17 cellular contexts compared by ENCODE assay signal in genomic region chr12:67354966-67355365, GRCh38.
DNase-seq lines count a peak whose midpoint lies in the region; ATAC-seq and TF ChIP-seq lines count a peak whose summit lies in the region.
"Had no signal": no experiment of that assay in that cellular context is flagged by ENCODE, and none has a peak within 500 bp of the region (broad histone marks: within the 10 kb centered on the region; RNA-seq: fewer than 3 reads in every experiment).

No MANE protein-coding gene starts in this region.

- H2AFZ ChIP-seq in SK-N-SH (ENCODE audit: low read depth) = peak overlapping the region; percentile 26; the same call in 1 of the 2 replicates

- H3K4me1 ChIP-seq in heart right ventricle = peaks cover 4 to 52% (median 37%) of the 10 kb centered on the region in 9 donors
- H3K4me1 ChIP-seq in SK-N-SH (ENCODE audit: control insufficient read depth in 1 of 2, insufficient read depth in 2 of 2, low read depth in 1 of 2, low read length in 1 of 2) = peaks cover 0 to 4% of the 10 kb centered on the region in 2 experiments; a peak in 1 of 4 replicates
- H3K4me1 ChIP-seq in thyroid gland = peaks cover 29 to 54% of the 10 kb centered on the region in 2 donors

- no peaks in the 10 kb centered on the region for H3K36me3 Mint-ChIP-seq in stimulated activated naive B cell treated with anti-CD40 and anti-IgM and Interleukin-4, amounts not matched to agents 10 μg/mL and 1 μg/mL and 100 μg/mL, for 72 hours
- peaks cover 3% of the 10 kb centered on the region for H3K36me3 Mint-ChIP-seq in T-helper 17 cell (ENCODE audit: low read depth)

- intact Hi-C loops in heart right ventricle (cut with DNase I) = loop anchor here (2.0 to 10.0 kb wide), 14 partner anchors 57 to 970 kb away; partner anchors contain the start of genes DYRK2 (in 1 of the 10) and IL26 (in 1 of the 10)
- intact Hi-C loops in left ventricle myocardium superior (cut with micrococcal nuclease) = loop anchor here (10.0 kb wide), 1 partner anchor 590 kb away; no protein-coding TSS in a partner anchor
- intact Hi-C loops in thyroid gland (cut with DNase I) = loop anchor here (5.0 kb wide), 1 partner anchor 587 kb away; no protein-coding TSS in a partner anchor

- H3K9me3 ChIP-seq in heart right ventricle (no peaks in the 10 kb centered on the region), SK-N-SH (no peaks in the 10 kb centered on the region), thyroid gland (no peaks in the 10 kb centered on the region), T-helper 17 cell (ENCODE audit: control insufficient read depth, low read length, poor library complexity, severe bottlenecking) (no peaks in the 10 kb centered on the region)
- H3K9me3 ChIP-seq: Caco-2, mucosa of descending colon, vagina had no signal

- no peaks in the 10 kb centered on the region for H3K27me3 ChIP-seq in heart right ventricle
- no peaks in the 10 kb centered on the region for H3K27me3 ChIP-seq in SK-N-SH (ENCODE audit: insufficient read depth)
- no peaks in the 10 kb centered on the region for H3K27me3 ChIP-seq in thyroid gland
- H3K27me3 ChIP-seq: vagina had no signal

- TF ChIP-seq RAD21 in SK-N-SH (IDR thresholded peaks at IDR 0.05; ENCODE audit: low read length) = no peak

- TF ChIP-seq EP300 in SK-N-SH (IDR thresholded peaks at IDR 0.05; ENCODE audit: borderline replicate concordance in 1 of 2, low read depth in 1 of 2, low read length in 1 of 2) = no peak

- peaks cover 9% of the 10 kb centered on the region for H3F3A ChIP-seq in SK-N-SH (replicated peaks; ENCODE audit: insufficient read depth)

- H3K4me3 ChIP-seq in heart right ventricle = no peak overlapping the region
- no peak overlapping the region for H3K4me3 ChIP-seq in SK-N-SH (ENCODE audit: low read depth in 2 of 2, low read length in 1 of 2)
- no peak overlapping the region for H3K4me3 ChIP-seq in thyroid gland (replicated peaks in 1 of 3)
- H3K4me3 ChIP-seq: mucosa of descending colon, vagina had no signal

- H3K9me2 ChIP-seq in SK-N-SH = no peaks in the 10 kb centered on the region; the same call in 1 of the 2 replicates

- DNase-seq in heart right ventricle (no peak), left ventricle myocardium superior (no peak), SK-N-SH (no peak), iris pigment epithelial cell (ENCODE audit: low read depth) (peak; percentile 15), thyroid gland (no peak), T-helper 17 cell (no peak)
- no peak for DNase-seq in stimulated activated naive B cell treated with anti-CD40 and anti-IgM and Interleukin-4, amounts not matched to agents 10 μg/mL and 1 μg/mL and 100 μg/mL, for 72 hours
- no peak for DNase-seq in activated T-cell treated with anti-CD3 and anti-CD28 coated beads, Interleukin-2, amount 50 U/mL, for 1 hour
- DNase-seq: Caco-2; glutamatergic neuron; kidney; mucosa of descending colon; NCI-H2227 treated with DMSO at 0.1 percent for 48 hours; posterior cingulate gyrus; stimulated activated naive CD8-positive, alpha-beta T cell treated with anti-CD3 and anti-CD28 coated beads, Interleukin-15, amount 100 ng/mL, for 72 hours; T1000 had no signal

- H3K79me2 ChIP-seq in SK-N-SH (ENCODE audit: insufficient read depth) = no peaks in the 10 kb centered on the region

- H3K9ac ChIP-seq in SK-N-SH = no peak overlapping the region

- peak overlapping the region; percentile 17; the same call in 1 of the 2 replicates for H3K4me2 ChIP-seq in SK-N-SH

- peaks cover 6 to 14% of the 10 kb centered on the region in 2 donors for H3K4me1 Mint-ChIP-seq in stimulated activated naive B cell treated with anti-CD40 and anti-IgM and Interleukin-4, amounts not matched to agents 10 μg/mL and 1 μg/mL and 100 μg/mL, for 72 hours
- peaks cover 9% of the 10 kb centered on the region for H3K4me1 Mint-ChIP-seq in T-helper 17 cell

- no peaks in the 10 kb centered on the region for H3K9me3 Mint-ChIP-seq in stimulated activated naive B cell treated with anti-CD40 and anti-IgM and Interleukin-4, amounts not matched to agents 10 μg/mL and 1 μg/mL and 100 μg/mL, for 72 hours
- H3K9me3 Mint-ChIP-seq: stimulated activated naive CD8-positive, alpha-beta T cell treated with anti-CD3 and anti-CD28 coated beads, Interleukin-15, amount 100 ng/mL, for 72 hours had no signal

- H3K27me3 Mint-ChIP-seq in stimulated activated naive B cell treated with anti-CD40 and anti-IgM and Interleukin-4, amounts not matched to agents 10 μg/mL and 1 μg/mL and 100 μg/mL, for 72 hours = no peaks in the 10 kb centered on the region
- H3K27me3 Mint-ChIP-seq in T-helper 17 cell = peaks cover 5% of the 10 kb centered on the region
- H3K27me3 Mint-ChIP-seq: stimulated activated naive CD8-positive, alpha-beta T cell treated with anti-CD3 and anti-CD28 coated beads, Interleukin-15, amount 100 ng/mL, for 72 hours had no signal

- CTCF ChIA-PET in SK-N-SH (lab: Yijun Ruan, JAX) = interaction anchor here (0.7 to 2.5 kb wide), 16 partner anchors 9 to 868 kb away, joined by 3 to 12 read pairs (median 3); partner anchors contain the start of genes CAND1 and DYRK2

- TF ChIP-seq CTCF in heart right ventricle (IDR thresholded peaks at IDR 0.05) (no peak), SK-N-SH (IDR thresholded peaks at IDR 0.05) (no peak), thyroid gland (IDR thresholded peaks at IDR 0.05) (peak in 3 of 6 experiments; percentile 5 to 19 (median 13))

- POLR2A ChIA-PET in SK-N-SH (lab: Yijun Ruan, JAX) = no interaction called here

- ATAC-seq in heart right ventricle (no peak), left ventricle myocardium superior (no peak), T-helper 17 cell (no peak)
- ATAC-seq in stimulated activated naive B cell treated with anti-CD40 and anti-IgM and Interleukin-4, amounts not matched to agents 10 μg/mL and 1 μg/mL and 100 μg/mL, for 72 hours (replicated peaks) = no peak
- ATAC-seq: mucosa of descending colon; stimulated activated naive CD8-positive, alpha-beta T cell treated with anti-CD3 and anti-CD28 coated beads, Interleukin-15, amount 100 ng/mL, for 72 hours had no signal

- no peak overlapping the region for H3K4me3 Mint-ChIP-seq in stimulated activated naive B cell treated with anti-CD40 and anti-IgM and Interleukin-4, amounts not matched to agents 10 μg/mL and 1 μg/mL and 100 μg/mL, for 72 hours
- H3K4me3 Mint-ChIP-seq in T-helper 17 cell = no peak overlapping the region
- H3K4me3 Mint-ChIP-seq: stimulated activated naive CD8-positive, alpha-beta T cell treated with anti-CD3 and anti-CD28 coated beads, Interleukin-15, amount 100 ng/mL, for 72 hours had no signal

- H3K27ac ChIP-seq in heart right ventricle (peak overlapping the region in 7 of 10 donors; percentile 11 to 63 (median 45)), SK-N-SH (ENCODE audit: low read depth in 2 of 2, low read length in 1 of 2) (peak overlapping the region in 1 of 2 experiments; percentile 62; a peak in 1 of 4 replicates), thyroid gland (peak overlapping the region; percentile 77 to 83 (median 81))
- H3K27ac ChIP-seq: vagina had no signal

- TF ChIP-seq POLR2A in thyroid gland (IDR thresholded peaks at IDR 0.05) = no peak

- no peak overlapping the region for H3K27ac Mint-ChIP-seq in stimulated activated naive B cell treated with anti-CD40 and anti-IgM and Interleukin-4, amounts not matched to agents 10 μg/mL and 1 μg/mL and 100 μg/mL, for 72 hours
- H3K27ac Mint-ChIP-seq in T-helper 17 cell = no peak overlapping the region

- no peaks in the 10 kb centered on the region for H3K36me3 ChIP-seq in heart right ventricle
- H3K36me3 ChIP-seq in SK-N-SH (replicated peaks in 1 of 2; ENCODE audit: control insufficient read depth in 1 of 2, insufficient read depth in 2 of 2, low read length in 1 of 2) = no peaks in the 10 kb centered on the region
- no peaks in the 10 kb centered on the region for H3K36me3 ChIP-seq in thyroid gland
- H3K36me3 ChIP-seq: vagina had no signal

- WGBS in heart right ventricle, 2 donors = 61 to 70% methylated on average over 1 of the region's 1 CpG
- WGBS in SK-N-SH (ENCODE audit: low lambda C conversion rate) = 70% methylated on average over 1 of the region's 1 CpG
- WGBS in thyroid gland, 2 donors = 18 to 27% methylated on average over 1 of the region's 1 CpG

- no peaks in the 10 kb centered on the region for H4K20me1 ChIP-seq in SK-N-SH (ENCODE audit: insufficient read depth)

TF ChIP-seq in SK-N-SH, 30 proteins besides CTCF, POLR2A, EP300 and RAD21 (continues in another document):
- TF ChIP-seq TAF1 (IDR thresholded peaks at IDR 0.05; ENCODE audit: borderline replicate concordance, low read depth, low read length) (no peak), CHD2 (IDR thresholded peaks at IDR 0.05; ENCODE audit: low read length, partially characterized antibody) (no peak), SIN3A (IDR thresholded peaks at IDR 0.05; ENCODE audit: borderline replicate concordance, low read depth, low read length) (no peak), EZH2phosphoT487 (IDR thresholded peaks at IDR 0.05; ENCODE audit: borderline replicate concordance, low read depth) (no peak), MXI1 (IDR thresholded peaks at IDR 0.05; ENCODE audit: low read depth, low read length) (no peak), NFIC (IDR thresholded peaks at IDR 0.05; ENCODE audit: borderline replicate concordance) (no peak), ELF1 (IDR thresholded peaks at IDR 0.05) (no peak), RCOR1 (IDR thresholded peaks at IDR 0.05; ENCODE audit: low read length) (no peak), USF2 (IDR thresholded peaks at IDR 0.05; ENCODE audit: borderline replicate concordance, low read depth, low read length) (no peak), NRF1 (IDR thresholded peaks at IDR 0.05; ENCODE audit: low read depth, low read length) (no peak), PBX3 (IDR thresholded peaks at IDR 0.05) (no peak), YY1 (IDR thresholded peaks at IDR 0.05; ENCODE audit: low read depth) (no peak), POLR2AphosphoS5 (IDR thresholded peaks at IDR 0.05; ENCODE audit: low read depth, low read length) (no peak), MEF2A (IDR thresholded peaks at IDR 0.05; ENCODE audit: borderline replicate concordance, low read depth) (no peak)
